Comparison of ENCODE assay signal across 8 cellular contexts in genomic region chr2:95166065-95166763, GRCh38. TPM values are rescaled to one million over a fixed set of nuclear protein-coding genes. Genes with fewer than 3 reads are reported as not detected.
DNase-seq lines count a peak whose midpoint lies in the region; ATAC-seq and TF ChIP-seq lines count a peak whose summit lies in the region.

No MANE protein-coding gene starts in this region.

- peak overlapping the region; percentile 86 for H3K4me2 ChIP-seq in OCI-LY3 (ENCODE audit: low read length)

- WGBS in esophagus, 2 donors: 9% methylated on average over 16 of the region's 16 CpGs

- peak overlapping the region; percentile 86 for H2AFZ ChIP-seq in OCI-LY3 (ENCODE audit: low read depth, low read length)

- no peaks in the 10 kb centered on the region for H4K20me1 ChIP-seq in OCI-LY3 (ENCODE audit: insufficient read depth, low read length)

- no peaks in the 10 kb centered on the region for H3K9me3 ChIP-seq in CD4-positive, CD25-positive, alpha-beta regulatory T cell (ENCODE audit: control insufficient read depth in 2 of 2, low read length in 2 of 2)
- H3K9me3 ChIP-seq in OCI-LY3 (ENCODE audit: insufficient read depth, low read length) (no peaks in the 10 kb centered on the region), esophagus (ENCODE audit: control insufficient read depth in 2 of 2, insufficient read depth in 1 of 2, low read depth in 1 of 2, low read length in 1 of 2) (no peaks in the 10 kb centered on the region)

- peaks cover 4% of the 10 kb centered on the region for H3K27me3 Mint-ChIP-seq in CD4-positive, CD25-positive, alpha-beta regulatory T cell
- H3K27me3 Mint-ChIP-seq in osteocyte (ENCODE audit: unreplicated experiment): no peaks in the 10 kb centered on the region

- peak overlapping the region; percentile 72 for H3K9ac ChIP-seq in OCI-LY3 (ENCODE audit: low read length)

- peak overlapping the region; percentile 98 to 100 (median 99) for H3K4me3 Mint-ChIP-seq in CD4-positive, CD25-positive, alpha-beta regulatory T cell
- peak overlapping the region; percentile 98 for H3K4me3 Mint-ChIP-seq in osteocyte (ENCODE audit: unreplicated experiment)

- DNase-seq in CD4-positive, CD25-positive, alpha-beta regulatory T cell: no peak
- DNase-seq in osteocyte (ENCODE audit: extremely low spot score, unreplicated experiment) (no peak), NCI-H748 (lab: John Stamatoyannopoulos, UW; ENCODE audit: unreplicated experiment) (no peak), germinal center (ENCODE audit: low spot score) (no peak)

- peaks cover 5% of the 10 kb centered on the region for H3K36me3 Mint-ChIP-seq in CD4-positive, CD25-positive, alpha-beta regulatory T cell
- H3K36me3 Mint-ChIP-seq in osteocyte (ENCODE audit: unreplicated experiment): no peaks in the 10 kb centered on the region

- peak overlapping the region; percentile 88 for H3K27ac ChIP-seq in CD4-positive, CD25-positive, alpha-beta regulatory T cell (ENCODE audit: insufficient read depth, low read length, poor library complexity, severe bottlenecking)
- H3K27ac ChIP-seq in OCI-LY3 (ENCODE audit: low read length) (no peak overlapping the region), esophagus (ENCODE audit: low read depth in 2 of 2, low read length in 1 of 2) (peak overlapping the region in 1 of 2 donors; percentile 99)

- TF ChIP-seq CTCF in OCI-LY3 (IDR thresholded peaks at IDR 0.05; ENCODE audit: low read depth, low read length): no peak
- no peak for TF ChIP-seq CTCF in osteocyte (IDR thresholded peaks at IDR 0.05)

- peaks cover 0 to 3% (median 0%) of the 10 kb centered on the region in 7 donors for H3K9me3 Mint-ChIP-seq in CD4-positive, CD25-positive, alpha-beta regulatory T cell
- no peaks in the 10 kb centered on the region for H3K9me3 Mint-ChIP-seq in osteocyte (ENCODE audit: unreplicated experiment)

- peaks cover 16 to 45% (median 26%) of the 10 kb centered on the region in 4 donors for H3K4me1 Mint-ChIP-seq in CD4-positive, CD25-positive, alpha-beta regulatory T cell
- H3K4me1 Mint-ChIP-seq in osteocyte (ENCODE audit: unreplicated experiment): peaks cover 25% of the 10 kb centered on the region

- no peaks in the 10 kb centered on the region for H3K36me3 ChIP-seq in CD4-positive, CD25-positive, alpha-beta regulatory T cell (ENCODE audit: control insufficient read depth, insufficient read depth, low read length)
- H3K36me3 ChIP-seq in OCI-LY3 (replicated peaks; ENCODE audit: low read depth, low read length) (peaks cover 8% of the 10 kb centered on the region), esophagus (ENCODE audit: control insufficient read depth in 2 of 2, insufficient read depth in 2 of 2, low read length in 1 of 2) (no peaks in the 10 kb centered on the region)

- peak overlapping the region; percentile 97 to 99 (median 99) for H3K27ac Mint-ChIP-seq in CD4-positive, CD25-positive, alpha-beta regulatory T cell
- peak overlapping the region; percentile 99 for H3K27ac Mint-ChIP-seq in osteocyte (ENCODE audit: unreplicated experiment)

- H3K79me2 ChIP-seq in OCI-LY3 (ENCODE audit: low read length): peaks cover 12% of the 10 kb centered on the region

- H3K27me3 ChIP-seq in CD4-positive, CD25-positive, alpha-beta regulatory T cell (ENCODE audit: control insufficient read depth, insufficient read depth, low read length): no peaks in the 10 kb centered on the region
- H3K27me3 ChIP-seq in OCI-LY3 (ENCODE audit: low read depth, low read length) (no peaks in the 10 kb centered on the region), esophagus (ENCODE audit: control insufficient read depth in 1 of 2, insufficient read depth in 2 of 2, low read length in 2 of 2) (no peaks in the 10 kb centered on the region)

- no peak for ATAC-seq in CD4-positive, CD25-positive, alpha-beta regulatory T cell (ENCODE audit: low read depth in 2 of 2)
- ATAC-seq in GM21381 (IDR thresholded peaks at IDR 0.05; ENCODE audit: unreplicated experiment) (peak; percentile 18), HG03097 (IDR thresholded peaks at IDR 0.05; ENCODE audit: low FRiP score, unreplicated experiment) (no peak)

- H3K4me1 ChIP-seq in CD4-positive, CD25-positive, alpha-beta regulatory T cell (ENCODE audit: control insufficient read depth, insufficient read depth, low read length, poor library complexity, severe bottlenecking): peaks cover 22% of the 10 kb centered on the region
- H3K4me1 ChIP-seq in OCI-LY3 (ENCODE audit: low read length) (peaks cover 11% of the 10 kb centered on the region), esophagus (ENCODE audit: control insufficient read depth in 2 of 2, insufficient read depth in 2 of 2, low read length in 1 of 2) (no peaks in the 10 kb centered on the region)

- peak overlapping the region; percentile 94 for H3K4me3 ChIP-seq in CD4-positive, CD25-positive, alpha-beta regulatory T cell (ENCODE audit: low read depth, low read length)
- peak overlapping the region; percentile 88 for H3K4me3 ChIP-seq in OCI-LY3 (ENCODE audit: low read length)
- peak overlapping the region; percentile 91 to 96 for H3K4me3 ChIP-seq in esophagus (ENCODE audit: low read depth in 1 of 2, low read length in 2 of 2)

RNA-seq across cellular contexts. Expression of gene ZNF2, which starts 0.6 kb away (rescaled TPM):
- 1.8 TPM for total RNA-seq in CD4-positive, CD25-positive, alpha-beta regulatory T cell
- polyA plus RNA-seq in CD4-positive, CD25-positive, alpha-beta regulatory T cell: 1 to 10 TPM; 2.4 to 4.6 (median 3.6) TPM
- polyA plus RNA-seq in esophagus: 1 to 10 TPM in 1 of 2 donors, under 1 TPM in 1; 0.90 to 1.2 TPM
- total RNA-seq in osteocyte: 5.5 and 5.8 TPM in 2 replicates

RNA-seq across cellular contexts. Expression of gene ZNF514, which starts 6.6 kb away (rescaled TPM):
- total RNA-seq in CD4-positive, CD25-positive, alpha-beta regulatory T cell: 11.4 TPM
- 10 to 100 TPM in 3 of 4 donors, 1 to 10 TPM in 1; 8.9 to 12.9 (median 11.7) TPM for polyA plus RNA-seq in CD4-positive, CD25-positive, alpha-beta regulatory T cell
- 10 to 100 TPM in 1 of 2 donors, 1 to 10 TPM in 1; 4.4 to 11.6 TPM for polyA plus RNA-seq in esophagus
- total RNA-seq in osteocyte: 14.3 and 19.0 TPM in 2 replicates

RNA-seq across cellular contexts. Expression of gene ZNF892, which starts 41.1 kb away (rescaled TPM):
- total RNA-seq in CD4-positive, CD25-positive, alpha-beta regulatory T cell: 2.0 TPM
- 1 to 10 TPM in 1 of 4 donors, under 1 TPM in 3; 0.11 to 1.1 (median 0.61) TPM for polyA plus RNA-seq in CD4-positive, CD25-positive, alpha-beta regulatory T cell
- polyA plus RNA-seq in esophagus: under 1 TPM; 0.20 to 0.35 TPM
- total RNA-seq in osteocyte: 7.0 and 7.6 TPM in 2 replicates

RNA-seq across cellular contexts. Expression of gene MRPS5, which starts 44.6 kb away (rescaled TPM):
- 31.2 TPM for total RNA-seq in CD4-positive, CD25-positive, alpha-beta regulatory T cell
- polyA plus RNA-seq in CD4-positive, CD25-positive, alpha-beta regulatory T cell: 10 to 100 TPM; 36.6 to 46.4 (median 43.0) TPM
- polyA plus RNA-seq in esophagus: 10 to 100 TPM; 46.5 to 52.9 TPM
- total RNA-seq in osteocyte: 43.3 and 44.8 TPM in 2 replicates
